In genomic region chr3:79968418-79968817, GRCh38 we compare ENCODE assay signal across 21 cellular contexts.
"Had no signal": no experiment of that assay in that cellular context is flagged by ENCODE, and none has a peak within 500 bp of the region (broad histone marks: within the 10 kb centered on the region; RNA-seq: fewer than 3 reads in every experiment).

No MANE protein-coding gene starts in this region.

- H3K27ac Mint-ChIP-seq: effector memory CD8-positive, alpha-beta T cell; memory B cell; mesothelial cell of epicardium; natural killer cell; stimulated activated memory B cell treated with anti-CD40 and anti-IgM and Interleukin-4, amounts not matched to agents 10 μg/mL and 1 μg/mL and 100 μg/mL, for 72 hours; stimulated activated naive CD8-positive, alpha-beta T cell treated with anti-CD3 and anti-CD28 coated beads, Interleukin-15, Interleukin-2, amounts not matched to agents 100 ng/mL and 50 ng/mL, for 24 hours had no signal

- H3K27ac ChIP-seq: epithelial cell of prostate, esophagus muscularis mucosa, gastroesophageal sphincter, spleen, tibial artery, upper lobe of left lung, uterus had no signal

- H3K4me3 Mint-ChIP-seq: effector memory CD8-positive, alpha-beta T cell; memory B cell; mesothelial cell of epicardium; natural killer cell; neural crest cell; stimulated activated memory B cell treated with anti-CD40 and anti-IgM and Interleukin-4, amounts not matched to agents 10 μg/mL and 1 μg/mL and 100 μg/mL, for 72 hours; stimulated activated naive CD8-positive, alpha-beta T cell treated with anti-CD3 and anti-CD28 coated beads, Interleukin-15, Interleukin-2, amounts not matched to agents 100 ng/mL and 50 ng/mL, for 24 hours had no signal

- H3K36me3 ChIP-seq: esophagus muscularis mucosa, gastroesophageal sphincter, spleen, tibial artery, upper lobe of left lung, uterus had no signal

- ATAC-seq: effector memory CD8-positive, alpha-beta T cell; gastroesophageal sphincter; left lobe of liver; natural killer cell; sciatic nerve; stimulated activated memory B cell treated with anti-CD40 and anti-IgM and Interleukin-4, amounts not matched to agents 10 μg/mL and 1 μg/mL and 100 μg/mL, for 72 hours had no signal

- H3K4me3 ChIP-seq: esophagus muscularis mucosa, gastroesophageal sphincter, spleen, tibial artery, upper lobe of left lung, uterus had no signal

- H3K9me3 ChIP-seq: upper lobe of left lung had no signal

- H3K27me3 ChIP-seq: gastroesophageal sphincter, spleen, tibial artery, upper lobe of left lung, uterus had no signal

- H3K36me3 Mint-ChIP-seq: memory B cell; mesothelial cell of epicardium; natural killer cell; stimulated activated memory B cell treated with anti-CD40 and anti-IgM and Interleukin-4, amounts not matched to agents 10 μg/mL and 1 μg/mL and 100 μg/mL, for 72 hours had no signal

- H3K4me1 ChIP-seq: esophagus muscularis mucosa, gastroesophageal sphincter, spleen, tibial artery, upper lobe of left lung, uterus had no signal

- H3K27me3 Mint-ChIP-seq: effector memory CD8-positive, alpha-beta T cell; memory B cell; stimulated activated memory B cell treated with anti-CD40 and anti-IgM and Interleukin-4, amounts not matched to agents 10 μg/mL and 1 μg/mL and 100 μg/mL, for 72 hours; stimulated activated naive CD8-positive, alpha-beta T cell treated with anti-CD3 and anti-CD28 coated beads, Interleukin-15, Interleukin-2, amounts not matched to agents 100 ng/mL and 50 ng/mL, for 24 hours had no signal

- DNase-seq: effector memory CD8-positive, alpha-beta T cell; glutamatergic neuron; islet precursor cell; natural killer cell; spleen; stimulated activated CD4-positive, alpha-beta T cell treated with anti-CD3 and anti-CD28 coated beads, Interleukin-15, amount 100 ng/mL, for 24 hours; stimulated activated CD4-positive, alpha-beta T cell treated with anti-CD3 and anti-CD28 coated beads, Interleukin-1b, Interleukin-23, amount 100 ng/mL, for 48 hours; stimulated activated CD4-positive, alpha-beta T cell treated with anti-CD3 and anti-CD28 coated beads, Interleukin-4, amount 100 ng/mL, for 24 hours; tibial artery; upper lobe of left lung; uterus had no signal

- H3K4me1 Mint-ChIP-seq: memory B cell; natural killer cell; stimulated activated memory B cell treated with anti-CD40 and anti-IgM and Interleukin-4, amounts not matched to agents 10 μg/mL and 1 μg/mL and 100 μg/mL, for 72 hours had no signal
